In the genomic region with DNA sequence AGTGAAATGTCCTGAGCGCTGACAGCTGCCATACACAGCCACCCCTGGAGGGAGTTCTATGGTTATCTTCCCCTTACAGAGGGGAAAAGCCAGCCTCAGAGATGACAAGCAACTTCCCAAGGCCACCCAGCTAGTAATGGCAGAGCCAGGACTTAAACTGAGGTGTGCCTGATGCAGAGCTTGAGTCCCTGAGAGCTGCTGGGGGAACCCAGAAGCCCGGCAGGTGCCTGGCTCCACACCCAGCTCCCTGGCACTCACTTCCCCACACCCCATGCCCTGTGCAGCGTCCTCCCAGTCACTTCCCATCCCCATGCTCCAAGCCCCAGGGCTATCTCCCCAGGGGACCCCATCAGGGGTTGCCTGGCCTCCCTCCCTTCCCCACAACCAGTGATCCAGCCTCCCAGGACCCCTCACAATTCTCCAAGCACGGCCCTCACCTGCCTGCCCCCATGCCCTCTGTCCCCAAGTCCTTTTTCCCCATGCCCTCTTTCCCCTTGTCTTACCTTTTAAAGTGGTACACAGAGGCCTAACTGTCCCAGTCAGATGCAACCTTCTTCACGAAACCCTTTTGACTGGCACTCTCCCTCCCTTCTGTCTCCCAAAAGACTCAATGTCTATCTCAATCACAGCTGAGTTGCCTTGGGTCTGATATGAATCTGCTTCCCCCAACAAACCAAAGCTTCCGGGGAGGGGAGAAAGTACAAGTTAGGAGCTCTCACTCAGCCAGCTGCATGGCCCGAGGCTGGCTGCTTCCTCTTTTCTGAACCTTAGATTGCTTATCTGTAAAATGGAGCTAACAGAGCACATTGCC, we compare ENCODE assay signal across 8 cellular contexts. TPM values are rescaled to one million over a fixed set of nuclear protein-coding genes. Genes with fewer than 3 reads are reported as not detected.
DNase-seq lines count a peak whose midpoint lies in the region; ATAC-seq and TF ChIP-seq lines count a peak whose summit lies in the region.

No MANE protein-coding gene starts in this region.

- peaks cover 21% of the 10 kb centered on the region for H3K4me1 ChIP-seq in CD4-positive, CD25-positive, alpha-beta regulatory T cell (ENCODE audit: control insufficient read depth, insufficient read depth, low read length, poor library complexity, severe bottlenecking)
- H3K4me1 ChIP-seq in left lung: peaks cover 0 to 12% of the 10 kb centered on the region in 2 donors

- no peaks in the 10 kb centered on the region for H3K36me3 ChIP-seq in CD4-positive, CD25-positive, alpha-beta regulatory T cell (ENCODE audit: control insufficient read depth, insufficient read depth, low read length)
- no peaks in the 10 kb centered on the region for H3K36me3 ChIP-seq in WERI-Rb-1
- H3K36me3 ChIP-seq in left lung: no peaks in the 10 kb centered on the region

- H3K27me3 Mint-ChIP-seq in CD4-positive, CD25-positive, alpha-beta regulatory T cell: peaks cover 13% of the 10 kb centered on the region

- intact Hi-C loops in left lung (cut with DNase I): no loop called here

- H3K4me3 ChIP-seq in CD4-positive, CD25-positive, alpha-beta regulatory T cell (ENCODE audit: low read depth, low read length): peak overlapping the region; percentile 64
- no peak overlapping the region for H3K4me3 ChIP-seq in WERI-Rb-1 (ENCODE audit: low read depth, low read length)
- H3K4me3 ChIP-seq in left lung: no peak overlapping the region

- no peaks in the 10 kb centered on the region for H3K36me3 Mint-ChIP-seq in CD4-positive, CD25-positive, alpha-beta regulatory T cell

- peak overlapping the region; percentile 39 for H3K27ac ChIP-seq in CD4-positive, CD25-positive, alpha-beta regulatory T cell (ENCODE audit: insufficient read depth, low read length, poor library complexity, severe bottlenecking)
- no peak overlapping the region; the same call in 1 of the 2 replicates for H3K27ac ChIP-seq in WERI-Rb-1
- no peak overlapping the region for H3K27ac ChIP-seq in left lung

- H3K27me3 ChIP-seq in CD4-positive, CD25-positive, alpha-beta regulatory T cell (ENCODE audit: control insufficient read depth, insufficient read depth, low read length): no peaks in the 10 kb centered on the region
- H3K27me3 ChIP-seq in WERI-Rb-1 (ENCODE audit: insufficient read depth, low read depth, severe bottlenecking) (no peaks in the 10 kb centered on the region), left lung (no peaks in the 10 kb centered on the region)

- no peak for TF ChIP-seq CTCF in WERI-Rb-1 (IDR thresholded peaks at IDR 0.05; ENCODE audit: low read depth, low read length)
- TF ChIP-seq CTCF in left lung (IDR thresholded peaks at IDR 0.05): no peak

- DNase-seq in CD4-positive, CD25-positive, alpha-beta regulatory T cell: peak in 2 of 3 donors; percentile 32 to 88
- DNase-seq in WERI-Rb-1 (peak; percentile 4), left lung (peak in 1 of 2 donors; percentile 34), NCI-H1930 (lab: John Stamatoyannopoulos, UW) (no peak), NCI-H446 treated with DMSO at 0.1 percent for 48 hours (lab: John Stamatoyannopoulos, UW) (no peak)

- H3K4me1 Mint-ChIP-seq in CD4-positive, CD25-positive, alpha-beta regulatory T cell: peaks cover 0 to 30% (median 15%) of the 10 kb centered on the region in 4 donors

- ATAC-seq in CD4-positive, CD25-positive, alpha-beta regulatory T cell (ENCODE audit: low read depth in 2 of 2): peak; percentile 73 to 88
- ATAC-seq in GM19351 (IDR thresholded peaks at IDR 0.05; ENCODE audit: unreplicated experiment): peak; percentile 97
- ATAC-seq in HG03342 (IDR thresholded peaks at IDR 0.05; ENCODE audit: unreplicated experiment): peak; percentile 84
- peak; percentile 20 for ATAC-seq in left lung
- no peak for ATAC-seq in HG03457 (IDR thresholded peaks at IDR 0.05; ENCODE audit: unreplicated experiment)

- peak overlapping the region; percentile 69 to 97 (median 96) for H3K27ac Mint-ChIP-seq in CD4-positive, CD25-positive, alpha-beta regulatory T cell

- H3K9me3 ChIP-seq in CD4-positive, CD25-positive, alpha-beta regulatory T cell (ENCODE audit: control insufficient read depth in 2 of 2, low read length in 2 of 2): no peaks in the 10 kb centered on the region
- H3K9me3 ChIP-seq in WERI-Rb-1 (ENCODE audit: severe bottlenecking): no peaks in the 10 kb centered on the region
- H3K9me3 ChIP-seq in left lung: no peaks in the 10 kb centered on the region

- peak overlapping the region; percentile 45 to 90 (median 86) for H3K4me3 Mint-ChIP-seq in CD4-positive, CD25-positive, alpha-beta regulatory T cell

- peaks cover 0 to 1% (median 0%) of the 10 kb centered on the region in 7 donors for H3K9me3 Mint-ChIP-seq in CD4-positive, CD25-positive, alpha-beta regulatory T cell

RNA-seq across cellular contexts. Expression of a gene that starts 39.8 kb away (rescaled TPM):
- 23.7 TPM for total RNA-seq in CD4-positive, CD25-positive, alpha-beta regulatory T cell
- polyA plus RNA-seq in CD4-positive, CD25-positive, alpha-beta regulatory T cell: 1 to 10 TPM; 1.0 to 3.3 (median 1.9) TPM
- total RNA-seq in left lung: 10 to 100 TPM in 1 of 2 donors, 1 to 10 TPM in 1; 7.6 to 36.6 TPM

Comparison
In these comparisons a context has a peak if more than half of its experiments do, and no peak if none do; other contexts are left out.
1. DNase-seq: peak in CD4-positive, CD25-positive, alpha-beta regulatory T cell (2 of 3) and WERI-Rb-1 (single experiment); none in NCI-H1930 (0 of 2) and NCI-H446 treated with DMSO at 0.1 percent for 48 hours (single experiment).